20 cellular contexts compared by ENCODE assay signal in genomic region chr4:165627128-165627527, GRCh38.
"Had no signal": no experiment of that assay in that cellular context is flagged by ENCODE, and none has a peak within 500 bp of the region (broad histone marks: within the 10 kb centered on the region; RNA-seq: fewer than 3 reads in every experiment).

No MANE protein-coding gene starts in this region.

- H3K27ac ChIP-seq: cardiac muscle cell, neutrophil, thyroid gland had no signal

- ATAC-seq: activated CD8-positive, alpha-beta T cell treated with anti-CD3 and anti-CD28 coated beads, Interleukin-2, amount 10 ng/mL, durations not matched to agents 7 days and 5 days; effector memory CD8-positive, alpha-beta T cell; left lobe of liver; natural killer cell treated with Interleukin-12 subunit alpha and Interleukin-12 subunit beta and Interleukin-15 and Interleukin-18, amount 100 ng/mL, for 72 hours had no signal

- H3K36me3 ChIP-seq: cardiac muscle cell, neutrophil, thyroid gland had no signal

- H3K4me3 Mint-ChIP-seq: activated CD4-positive, alpha-beta T cell treated with anti-CD3 and anti-CD28 coated beads, Interleukin-2, amount 10 ng/mL, durations not matched to agents 24 days and 14 days; activated CD8-positive, alpha-beta T cell treated with anti-CD3 and anti-CD28 coated beads, Interleukin-2, amount 10 ng/mL, durations not matched to agents 7 days and 5 days; activated naive CD8-positive, alpha-beta T cell treated with anti-CD3 and anti-CD28 coated beads, Interleukin-2, amount 10 ng/mL, durations not matched to agents 7 days and 5 days; activated T-cell treated with anti-CD3 and anti-CD28 coated beads, Interleukin-2, amount 50 U/mL, for 24 hours; effector memory CD8-positive, alpha-beta T cell; mesothelial cell of epicardium; natural killer cell treated with Interleukin-12 subunit alpha and Interleukin-12 subunit beta and Interleukin-15 and Interleukin-18, amount 100 ng/mL, for 72 hours had no signal

- H3K4me3 ChIP-seq: cardiac muscle cell, thyroid gland had no signal

- H3K27me3 Mint-ChIP-seq: activated T-cell treated with anti-CD3 and anti-CD28 coated beads, Interleukin-2, amount 50 U/mL, for 24 hours; effector memory CD8-positive, alpha-beta T cell; natural killer cell treated with Interleukin-12 subunit alpha and Interleukin-12 subunit beta and Interleukin-15 and Interleukin-18, amount 100 ng/mL, for 72 hours had no signal

- H3K27me3 ChIP-seq: cardiac muscle cell, neutrophil, thyroid gland had no signal

- H3K27ac Mint-ChIP-seq: activated CD4-positive, alpha-beta T cell treated with anti-CD3 and anti-CD28 coated beads, Interleukin-2, amount 10 ng/mL, durations not matched to agents 24 days and 14 days; activated CD8-positive, alpha-beta T cell treated with anti-CD3 and anti-CD28 coated beads, Interleukin-2, amount 10 ng/mL, durations not matched to agents 7 days and 5 days; activated naive CD8-positive, alpha-beta T cell treated with anti-CD3 and anti-CD28 coated beads, Interleukin-2, amount 10 ng/mL, durations not matched to agents 7 days and 5 days; activated T-cell treated with anti-CD3 and anti-CD28 coated beads, Interleukin-2, amount 50 U/mL, for 24 hours; activated T-helper 2 cell treated with anti-CD3 and anti-CD28 coated beads, Interferon-gamma antibody, Interleukin-2, Interleukin-4, amounts not matched to agents 10 μg/mL and 5 μg/mL and 100 μg/mL, durations not matched to agents 14 hours and 24 hours and 36 hours; effector memory CD8-positive, alpha-beta T cell; mesothelial cell of epicardium; natural killer cell treated with Interleukin-12 subunit alpha and Interleukin-12 subunit beta and Interleukin-15 and Interleukin-18, amount 100 ng/mL, for 72 hours had no signal

- DNase-seq: activated CD4-positive, alpha-beta T cell treated with anti-CD3 and anti-CD28 coated beads, Interleukin-2, amount 10 ng/mL, durations not matched to agents 24 days and 14 days; activated CD4-positive, CD25-positive, alpha-beta regulatory T cell; activated CD8-positive, alpha-beta T cell treated with anti-CD3 and anti-CD28 coated beads, Interleukin-2, amount 10 ng/mL, durations not matched to agents 7 days and 5 days; activated naive CD4-positive, alpha-beta T cell treated with Interleukin-2 at 50 U/mL for 16 hours; activated naive CD8-positive, alpha-beta T cell treated with anti-CD3 and anti-CD28 coated beads, Interleukin-2, amount 10 ng/mL, durations not matched to agents 7 days and 5 days; activated T-cell treated with anti-CD3 and anti-CD28 coated beads, Interleukin-2, amount 50 U/mL, for 24 hours; amygdala; effector memory CD8-positive, alpha-beta T cell; foreskin fibroblast; hypothalamus; kidney; posterior cingulate gyrus; stimulated activated naive CD4-positive, alpha-beta T cell treated with Interleukin-2 at 50 U/mL for 16 hours; thyroid gland had no signal

- H3K36me3 Mint-ChIP-seq: activated naive CD8-positive, alpha-beta T cell treated with anti-CD3 and anti-CD28 coated beads, Interleukin-2, amount 10 ng/mL, durations not matched to agents 7 days and 5 days; mesothelial cell of epicardium; natural killer cell treated with Interleukin-12 subunit alpha and Interleukin-12 subunit beta and Interleukin-15 and Interleukin-18, amount 100 ng/mL, for 72 hours had no signal

- H3K4me1 ChIP-seq: thyroid gland had no signal

- H3K9me3 ChIP-seq: neutrophil, thyroid gland had no signal

- H3K9me3 Mint-ChIP-seq: activated CD4-positive, alpha-beta T cell treated with anti-CD3 and anti-CD28 coated beads, Interleukin-2, amount 10 ng/mL, durations not matched to agents 24 days and 14 days; activated naive CD8-positive, alpha-beta T cell treated with anti-CD3 and anti-CD28 coated beads, Interleukin-2, amount 10 ng/mL, durations not matched to agents 7 days and 5 days; activated T-cell treated with anti-CD3 and anti-CD28 coated beads, Interleukin-2, amount 50 U/mL, for 24 hours; activated T-helper 2 cell treated with anti-CD3 and anti-CD28 coated beads, Interferon-gamma antibody, Interleukin-2, Interleukin-4, amounts not matched to agents 10 μg/mL and 5 μg/mL and 100 μg/mL, durations not matched to agents 14 hours and 24 hours and 36 hours; mesothelial cell of epicardium had no signal

- H3K4me1 Mint-ChIP-seq: activated CD4-positive, alpha-beta T cell treated with anti-CD3 and anti-CD28 coated beads, Interleukin-2, amount 10 ng/mL, durations not matched to agents 24 days and 14 days; activated naive CD8-positive, alpha-beta T cell treated with anti-CD3 and anti-CD28 coated beads, Interleukin-2, amount 10 ng/mL, durations not matched to agents 7 days and 5 days had no signal
